ENCODE assay signal across 21 cellular contexts in the genomic region with DNA sequence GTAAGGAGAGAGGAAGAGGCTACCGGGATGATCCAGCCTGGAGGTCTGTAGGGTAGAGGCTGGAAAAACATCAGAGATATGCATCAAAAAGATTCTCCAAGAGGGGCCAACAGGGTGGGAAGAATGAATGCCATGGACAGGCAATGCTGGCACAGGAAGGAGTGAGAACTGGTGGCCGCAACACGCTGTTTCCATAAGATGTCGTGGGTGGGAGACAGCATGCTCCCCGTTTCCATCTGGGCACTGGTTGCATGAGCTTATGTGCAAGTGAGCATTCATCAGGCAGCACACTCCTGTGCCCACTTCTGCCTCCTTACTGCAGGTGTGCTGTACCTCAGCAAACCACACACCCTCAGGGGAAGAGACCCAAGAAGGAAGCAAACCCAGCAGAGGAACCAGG. TPM values are rescaled to one million over a fixed set of nuclear protein-coding genes. Genes with fewer than 3 reads are reported as not detected.
DNase-seq lines count a peak whose midpoint lies in the region; ATAC-seq and TF ChIP-seq lines count a peak whose summit lies in the region.
"Had no signal": no experiment of that assay in that cellular context is flagged by ENCODE, and none has a peak within 500 bp of the region (broad histone marks: within the 10 kb centered on the region; RNA-seq: fewer than 3 reads in every experiment).

No MANE protein-coding gene starts in this region.

- H3K27me3 Mint-ChIP-seq in WTC11 (ENCODE audit: low read depth) = no peaks in the 10 kb centered on the region
- no peaks in the 10 kb centered on the region for H3K27me3 Mint-ChIP-seq in endodermal cell (ENCODE audit: insufficient read depth)
- H3K27me3 Mint-ChIP-seq: CD4-positive, alpha-beta T cell; IgD-negative memory B cell had no signal

- CTCF ChIA-PET in WTC11 (lab: Charles Lee) = interaction anchor here (1.4 to 2.2 kb wide), 2 partner anchors 46 to 151 kb away, joined by 4 to 7 read pairs; no protein-coding TSS in a partner anchor

- no peak overlapping the region for H3K4me3 Mint-ChIP-seq in WTC11
- no peak overlapping the region for H3K4me3 Mint-ChIP-seq in endodermal cell
- H3K4me3 Mint-ChIP-seq: CD4-positive, alpha-beta T cell; HFFc6; IgD-negative memory B cell had no signal

- ATAC-seq in WTC11 = no peak
- ATAC-seq in GM19397 (IDR thresholded peaks at IDR 0.05; ENCODE audit: unreplicated experiment) = no peak
- ATAC-seq in GM21381 (IDR thresholded peaks at IDR 0.05; ENCODE audit: unreplicated experiment) = no peak
- ATAC-seq: A549, HCT116, HepG2 had no signal

- H3K27me3 ChIP-seq in endodermal cell (ENCODE audit: control insufficient read depth, insufficient read depth, low read length, poor library complexity, severe bottlenecking) (no peaks in the 10 kb centered on the region), ascending aorta (no peaks in the 10 kb centered on the region)

- 91 to 96% methylated on average over 4 to 5 of the region's 5 CpGs for WGBS in endodermal cell (ENCODE audit: insufficient coverage in 1 of 2, insufficient read length in 1 of 2), 2 experiments

- H3K36me3 ChIP-seq in endodermal cell (ENCODE audit: control insufficient read depth, insufficient read depth, low read length) = peaks cover 5% of the 10 kb centered on the region
- H3K36me3 ChIP-seq in ascending aorta = no peaks in the 10 kb centered on the region

- H3K9me3 Mint-ChIP-seq in WTC11 (peaks cover 11% of the 10 kb centered on the region), endodermal cell (peaks cover 2% of the 10 kb centered on the region)

- peaks cover 16% of the 10 kb centered on the region for H3K36me3 Mint-ChIP-seq in WTC11
- H3K36me3 Mint-ChIP-seq in endodermal cell (ENCODE audit: low read depth) = peaks cover 9% of the 10 kb centered on the region
- H3K36me3 Mint-ChIP-seq: IgD-negative memory B cell had no signal

- H3K27ac Mint-ChIP-seq in WTC11 (peak overlapping the region; percentile 60), endodermal cell (peak overlapping the region; percentile 4)
- H3K27ac Mint-ChIP-seq: CD4-positive, alpha-beta T cell; HFFc6; IgD-negative memory B cell had no signal

- TF ChIP-seq CTCF in WTC11 (IDR thresholded peaks at IDR 0.05) (no peak), endodermal cell (conservative IDR thresholded peaks at IDR 0.05) (no peak), ascending aorta (IDR thresholded peaks at IDR 0.05) (no peak)

- in situ Hi-C loops in G401 (cut with HindIII; ENCODE audit: low sequenced_read_pairs) = no loop called here

- no peaks in the 10 kb centered on the region for H3K9me3 ChIP-seq in endodermal cell (ENCODE audit: control insufficient read depth, low read length)
- no peaks in the 10 kb centered on the region for H3K9me3 ChIP-seq in ascending aorta
- H3K9me3 ChIP-seq: A549, Caco-2 had no signal

- no peak overlapping the region for H3K27ac ChIP-seq in endodermal cell (ENCODE audit: low read depth, low read length)
- no peak overlapping the region for H3K27ac ChIP-seq in ascending aorta
- H3K27ac ChIP-seq: 22Rv1, A549, C4-2B, GM23248 had no signal

- peaks cover 75% of the 10 kb centered on the region for H3K4me1 Mint-ChIP-seq in WTC11
- peaks cover 48% of the 10 kb centered on the region for H3K4me1 Mint-ChIP-seq in endodermal cell
- H3K4me1 Mint-ChIP-seq: IgD-negative memory B cell had no signal

- H3K4me3 ChIP-seq in endodermal cell (ENCODE audit: low read length) (no peak overlapping the region), ascending aorta (no peak overlapping the region)
- H3K4me3 ChIP-seq: A549, GM23248 had no signal

- H3K9ac ChIP-seq in endodermal cell (ENCODE audit: extremely low read depth, low read length, poor library complexity, severe bottlenecking) = no peak overlapping the region
- H3K9ac ChIP-seq: GM23248 had no signal

- intact Hi-C loops in ascending aorta (cut with DNase I) = no loop called here

- peak; percentile 25 for DNase-seq in G401 (ENCODE audit: low spot score)
- DNase-seq in WTC11 (ENCODE audit: low spot score) = no peak
- no peak for DNase-seq in endodermal cell
- peak; percentile 55 for DNase-seq in occipital lobe (lab: John Stamatoyannopoulos, UW)
- DNase-seq in HT-29 (ENCODE audit: low spot score) = no peak
- DNase-seq in ascending aorta (ENCODE audit: low spot score in 2 of 2) = no peak
- DNase-seq: AML-193; Caco-2; CD4-positive, alpha-beta T cell; DMS79; GF-D8; GM23248; HFFc6 had no signal

- POLR2A ChIA-PET in WTC11 (lab: Charles Lee) = no interaction called here

- H3K4me1 ChIP-seq in endodermal cell (ENCODE audit: control insufficient read depth, insufficient read depth, low read length) = peaks cover 5% of the 10 kb centered on the region
- no peaks in the 10 kb centered on the region for H3K4me1 ChIP-seq in ascending aorta
- H3K4me1 ChIP-seq: A549, Caco-2 had no signal

TF ChIP-seq in WTC11, 78 proteins besides CTCF, POLR2A, EP300 and RAD21:
- TF ChIP-seq NR2C2 (CRISPR knock-in tag; IDR thresholded peaks at IDR 0.05) = no peak
- no peak for TF ChIP-seq EMX1 (CRISPR knock-in tag; IDR thresholded peaks at IDR 0.05)
- no peak for TF ChIP-seq ZNF512 (CRISPR knock-in tag; IDR thresholded peaks at IDR 0.05; ENCODE audit: borderline replicate concordance)
- TF ChIP-seq TEAD1 (CRISPR knock-in tag; IDR thresholded peaks at IDR 0.05) = no peak
- no peak for TF ChIP-seq ZNF121 (CRISPR knock-in tag; IDR thresholded peaks at IDR 0.05)
- no peak for TF ChIP-seq ETV6 (CRISPR knock-in tag; IDR thresholded peaks at IDR 0.05)
- TF ChIP-seq ZNF396 (CRISPR knock-in tag; IDR thresholded peaks at IDR 0.05; ENCODE audit: borderline replicate concordance) = no peak
- TF ChIP-seq CREM (CRISPR knock-in tag; IDR thresholded peaks at IDR 0.05) = no peak
- TF ChIP-seq MXD4 (CRISPR knock-in tag; IDR thresholded peaks at IDR 0.05; ENCODE audit: borderline replicate concordance) = no peak
- TF ChIP-seq, protein P1, sequence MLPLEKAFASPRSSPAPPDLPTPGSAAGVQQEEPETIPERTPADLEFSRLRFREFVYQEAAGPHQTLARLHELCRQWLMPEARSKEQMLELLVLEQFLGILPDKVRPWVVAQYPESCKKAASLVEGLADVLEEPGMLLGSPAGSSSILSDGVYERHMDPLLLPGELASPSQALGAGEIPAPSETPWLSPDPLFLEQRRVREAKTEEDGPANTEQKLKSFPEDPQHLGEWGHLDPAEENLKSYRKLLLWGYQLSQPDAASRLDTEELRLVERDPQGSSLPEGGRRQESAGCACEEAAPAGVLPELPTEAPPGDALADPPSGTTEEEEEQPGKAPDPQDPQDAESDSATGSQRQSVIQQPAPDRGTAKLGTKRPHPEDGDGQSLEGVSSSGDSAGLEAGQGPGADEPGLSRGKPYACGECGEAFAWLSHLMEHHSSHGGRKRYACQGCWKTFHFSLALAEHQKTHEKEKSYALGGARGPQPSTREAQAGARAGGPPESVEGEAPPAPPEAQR (CRISPR knock-in tag; IDR thresholded peaks at IDR 0.05) = no peak
- TF ChIP-seq, protein P2, sequence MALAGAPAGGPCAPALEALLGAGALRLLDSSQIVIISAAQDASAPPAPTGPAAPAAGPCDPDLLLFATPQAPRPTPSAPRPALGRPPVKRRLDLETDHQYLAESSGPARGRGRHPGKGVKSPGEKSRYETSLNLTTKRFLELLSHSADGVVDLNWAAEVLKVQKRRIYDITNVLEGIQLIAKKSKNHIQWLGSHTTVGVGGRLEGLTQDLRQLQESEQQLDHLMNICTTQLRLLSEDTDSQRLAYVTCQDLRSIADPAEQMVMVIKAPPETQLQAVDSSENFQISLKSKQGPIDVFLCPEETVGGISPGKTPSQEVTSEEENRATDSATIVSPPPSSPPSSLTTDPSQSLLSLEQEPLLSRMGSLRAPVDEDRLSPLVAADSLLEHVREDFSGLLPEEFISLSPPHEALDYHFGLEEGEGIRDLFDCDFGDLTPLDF (CRISPR knock-in tag; IDR thresholded peaks at IDR 0.05) = no peak
- no peak for TF ChIP-seq IRF2 (CRISPR knock-in tag; IDR thresholded peaks at IDR 0.05; ENCODE audit: borderline replicate concordance, low read depth)
- no peak for TF ChIP-seq JUN (CRISPR knock-in tag; IDR thresholded peaks at IDR 0.05)
- no peak for TF ChIP-seq FOXP1 (CRISPR knock-in tag; IDR thresholded peaks at IDR 0.05; ENCODE audit: borderline replicate concordance)
- TF ChIP-seq ZBTB21 (CRISPR knock-in tag; IDR thresholded peaks at IDR 0.05; ENCODE audit: borderline replicate concordance) = no peak
- no peak for TF ChIP-seq ZBTB43 (CRISPR knock-in tag; IDR thresholded peaks at IDR 0.05)
- no peak for TF ChIP-seq ATF1 (CRISPR knock-in tag; IDR thresholded peaks at IDR 0.05)
- TF ChIP-seq GABPB1 (CRISPR knock-in tag; IDR thresholded peaks at IDR 0.05) = no peak

RNA-seq across cellular contexts. Expression of gene GABRB3, which starts 59.4 kb away (rescaled TPM):
- 11.4 and 16.9 TPM in 2 replicates for total RNA-seq in G401 (2014; rRNA removed; shearing (Covaris generic))
- total RNA-seq in WTC11 (2021) (168 to 203 TPM (median 172 TPM) in 3 replicates), endodermal cell (100 to 1,000 TPM in 1 of 2 donors, 10 to 100 TPM in 1; 81.8 to 122 TPM), occipital lobe (124 TPM), ascending aorta (not detected)
- polyA plus RNA-seq in endodermal cell (2013, experiment 1 of 2) = 30.2 TPM
- 30.3 TPM for polyA plus RNA-seq in endodermal cell (2013, experiment 2 of 2)
- not detected in 2 replicates for total RNA-seq in HT-29 (2014; rRNA removed; shearing (Covaris generic))
- total RNA-seq: Caco-2; CD4-positive, alpha-beta T cell; GM23248; HepG2 had no signal
- polyA plus RNA-seq: HepG2, IgD-negative memory B cell had no signal

Comparison
In these comparisons a context has a peak if more than half of its experiments do, and no peak if none do; other contexts are left out.
1. DNase-seq: peak in G401 (single experiment) and occipital lobe (single experiment); none in WTC11 (single experiment), endodermal cell (single experiment), HT-29 (single experiment) and ascending aorta (0 of 2).
2. RNA of gene GABRB3, which starts 59.4 kb away (total RNA-seq): 168 to 203 TPM in WTC11, 124 TPM in occipital lobe (single experiment), 81.8 to 122 TPM in endodermal cell and 11.4 to 16.9 TPM in G401; not detected in ascending aorta (single experiment) and not detected in HT-29; every median in the first group is over 10 times any median in the second.